Comparison of ENCODE assay signal across 23 cellular contexts in the genomic region with DNA sequence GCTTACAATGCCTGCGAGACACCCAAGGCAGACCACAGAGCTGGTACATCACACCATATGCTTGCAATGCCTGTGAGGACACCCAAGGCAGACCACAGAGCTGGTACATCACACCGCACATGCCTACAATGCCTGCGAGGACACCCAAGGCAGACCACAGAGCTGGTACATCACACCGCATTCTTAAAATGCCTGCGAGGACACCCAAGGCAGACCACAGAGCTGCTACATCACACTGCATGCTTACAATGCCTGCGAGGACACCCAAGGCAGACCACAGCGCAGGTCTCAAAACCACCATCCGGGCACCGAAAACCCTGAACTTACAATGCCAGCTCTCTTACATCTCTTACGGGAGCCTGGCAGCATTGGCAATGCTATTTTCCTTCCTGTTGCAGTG.
"Had no signal": no experiment of that assay in that cellular context is flagged by ENCODE, and none has a peak within 500 bp of the region (broad histone marks: within the 10 kb centered on the region; RNA-seq: fewer than 3 reads in every experiment).

No MANE protein-coding gene starts in this region.

- FAIRE-seq: colon, endothelial cell of umbilical vein, islet of Langerhans, keratinocyte had no signal

- DNase-seq: dermis blood vessel endothelial cell; dorsolateral prefrontal cortex; effector CD4-positive, alpha-beta T cell; effector memory CD4-positive, alpha-beta T cell; esophagus squamous epithelium; foreskin fibroblast; foreskin melanocyte; gastrocnemius medialis; heart left ventricle; hypothalamus; left cardiac atrium; left lung; left ventricle myocardium superior; lower lobe of right lung; mesenchymal stem cell; midbrain; naive thymus-derived CD4-positive, alpha-beta T cell had no signal

- H3K4me1 ChIP-seq: esophagus squamous epithelium, gastrocnemius medialis, heart left ventricle, left lung, lower lobe of right lung had no signal

- H3K27me3 ChIP-seq: gastrocnemius medialis had no signal

- ATAC-seq: gastrocnemius medialis; heart left ventricle; left cardiac atrium; left lung; left ventricle myocardium superior; lower lobe of right lung; naive thymus-derived CD4-positive, alpha-beta T cell had no signal

- H3K36me3 ChIP-seq: esophagus squamous epithelium, gastrocnemius medialis, heart left ventricle, left lung, lower lobe of right lung had no signal

- H3K4me2 ChIP-seq: hepatocyte had no signal

- H3K9me3 ChIP-seq: esophagus squamous epithelium, gastrocnemius medialis, heart left ventricle, left lung, lower lobe of right lung had no signal

- H3K27ac ChIP-seq: coronary artery, dorsolateral prefrontal cortex, esophagus squamous epithelium, gastrocnemius medialis, heart left ventricle, hepatocyte, left lung, lower lobe of right lung had no signal

- H3K4me3 ChIP-seq: coronary artery, dorsolateral prefrontal cortex, esophagus squamous epithelium, gastrocnemius medialis, heart left ventricle, hepatocyte, left lung, lower lobe of right lung had no signal

- H3K79me2 ChIP-seq: hepatocyte had no signal
